In the genomic region with DNA sequence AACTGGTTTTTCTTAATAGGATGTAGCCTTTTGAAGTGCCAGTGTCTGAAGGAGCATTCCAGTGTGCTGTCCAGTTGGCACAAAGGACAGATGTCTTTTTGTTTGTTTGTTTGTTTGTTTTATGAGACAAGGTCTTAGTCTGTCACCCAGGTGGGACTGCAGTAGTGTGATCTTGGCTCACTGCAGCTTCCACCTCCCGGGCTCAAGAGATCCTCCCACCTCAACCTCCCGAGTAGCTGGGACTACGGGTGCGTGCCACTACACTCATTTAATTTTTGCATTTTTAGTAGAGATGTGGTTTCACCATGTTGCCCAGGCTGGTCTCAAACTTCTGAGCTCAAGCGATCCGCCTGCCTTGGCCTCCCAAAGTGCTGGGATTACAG, we compare ENCODE assay signal across 1 cellular context.
TF ChIP-seq lines count a peak whose summit lies in the region.

No MANE protein-coding gene starts in this region.

TF ChIP-seq in HCT116, 20 proteins besides CTCF, POLR2A, EP300 and RAD21 (continued from another document):
- TF ChIP-seq, protein P1, sequence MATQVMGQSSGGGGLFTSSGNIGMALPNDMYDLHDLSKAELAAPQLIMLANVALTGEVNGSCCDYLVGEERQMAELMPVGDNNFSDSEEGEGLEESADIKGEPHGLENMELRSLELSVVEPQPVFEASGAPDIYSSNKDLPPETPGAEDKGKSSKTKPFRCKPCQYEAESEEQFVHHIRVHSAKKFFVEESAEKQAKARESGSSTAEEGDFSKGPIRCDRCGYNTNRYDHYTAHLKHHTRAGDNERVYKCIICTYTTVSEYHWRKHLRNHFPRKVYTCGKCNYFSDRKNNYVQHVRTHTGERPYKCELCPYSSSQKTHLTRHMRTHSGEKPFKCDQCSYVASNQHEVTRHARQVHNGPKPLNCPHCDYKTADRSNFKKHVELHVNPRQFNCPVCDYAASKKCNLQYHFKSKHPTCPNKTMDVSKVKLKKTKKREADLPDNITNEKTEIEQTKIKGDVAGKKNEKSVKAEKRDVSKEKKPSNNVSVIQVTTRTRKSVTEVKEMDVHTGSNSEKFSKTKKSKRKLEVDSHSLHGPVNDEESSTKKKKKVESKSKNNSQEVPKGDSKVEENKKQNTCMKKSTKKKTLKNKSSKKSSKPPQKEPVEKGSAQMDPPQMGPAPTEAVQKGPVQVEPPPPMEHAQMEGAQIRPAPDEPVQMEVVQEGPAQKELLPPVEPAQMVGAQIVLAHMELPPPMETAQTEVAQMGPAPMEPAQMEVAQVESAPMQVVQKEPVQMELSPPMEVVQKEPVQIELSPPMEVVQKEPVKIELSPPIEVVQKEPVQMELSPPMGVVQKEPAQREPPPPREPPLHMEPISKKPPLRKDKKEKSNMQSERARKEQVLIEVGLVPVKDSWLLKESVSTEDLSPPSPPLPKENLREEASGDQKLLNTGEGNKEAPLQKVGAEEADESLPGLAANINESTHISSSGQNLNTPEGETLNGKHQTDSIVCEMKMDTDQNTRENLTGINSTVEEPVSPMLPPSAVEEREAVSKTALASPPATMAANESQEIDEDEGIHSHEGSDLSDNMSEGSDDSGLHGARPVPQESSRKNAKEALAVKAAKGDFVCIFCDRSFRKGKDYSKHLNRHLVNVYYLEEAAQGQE (IDR thresholded peaks at IDR 0.05; ENCODE audit: low read depth) = no peak
- TF ChIP-seq EGR1 (IDR thresholded peaks at IDR 0.05; ENCODE audit: low read depth) = no peak
- no peak for TF ChIP-seq POLR2AphosphoS5 (IDR thresholded peaks at IDR 0.05; ENCODE audit: low read depth, low read length)
